ENCODE assay signal across 8 cellular contexts in genomic region chrX:19904778-19905367, GRCh38. TPM values are rescaled to one million over a fixed set of nuclear protein-coding genes. Genes with fewer than 3 reads are reported as not detected.
DNase-seq lines count a peak whose midpoint lies in the region; ATAC-seq and TF ChIP-seq lines count a peak whose summit lies in the region.

No MANE protein-coding gene starts in this region.

- H3K9me3 Mint-ChIP-seq in activated CD4-positive, alpha-beta T cell treated with anti-CD3 and anti-CD28 coated beads, Interleukin-2, amount 10 ng/mL, durations not matched to agents 24 days and 14 days, result no peaks in the 10 kb centered on the region
- peaks cover 44% of the 10 kb centered on the region for H3K9me3 Mint-ChIP-seq in endodermal cell

- TF ChIP-seq CTCF in endodermal cell (conservative IDR thresholded peaks at IDR 0.05), result peak; percentile 77
- peak; percentile 49 for TF ChIP-seq CTCF in mucosa of descending colon (IDR thresholded peaks at IDR 0.05)

- no peak overlapping the region for H3K27ac ChIP-seq in endodermal cell (ENCODE audit: low read depth, low read length)

- 61% methylated on average over 5 of the region's 5 CpGs; no CpG with 5 or more reads in 1 of the 2 experiments for WGBS in endodermal cell (ENCODE audit: insufficient coverage in 1 of 2, insufficient read length in 1 of 2), 2 experiments

- peak; percentile 70 for DNase-seq in activated CD4-positive, alpha-beta T cell treated with anti-CD3 and anti-CD28 coated beads, Interleukin-2, amount 10 ng/mL, durations not matched to agents 24 days and 14 days
- no peak for DNase-seq in activated CD4-positive, alpha-beta T cell treated with anti-CD3 and anti-CD28 coated beads for 1 hour
- DNase-seq in M059J (ENCODE audit: low read depth) (peak; percentile 52), SK-MEL-5 (ENCODE audit: low read depth, low spot score) (peak; percentile 67), endodermal cell (no peak), mucosa of descending colon (peak in 1 of 3 donors; percentile 26), T1000 (lab: John Stamatoyannopoulos, UW) (no peak)

- no peaks in the 10 kb centered on the region for H3K4me1 ChIP-seq in endodermal cell (ENCODE audit: control insufficient read depth, insufficient read depth, low read length)
- no peaks in the 10 kb centered on the region for H3K4me1 ChIP-seq in mucosa of descending colon (ENCODE audit: low read depth)

- intact Hi-C loops in activated CD4-positive, alpha-beta T cell treated with anti-CD3 and anti-CD28 coated beads, Interleukin-2, amount 10 ng/mL, durations not matched to agents 24 days and 14 days (cut with micrococcal nuclease), result loop anchor here (1.0 to 10.0 kb wide), 3 partner anchors 86 to 220 kb away; partner anchors contain the start of gene BCLAF3
- intact Hi-C loops in mucosa of descending colon (cut with DNase I, micrococcal nuclease), result loop anchor here (5.0 to 10.0 kb wide), 2 partner anchors 87 to 360 kb away; partner anchors contain the start of gene BCLAF3 (in 1 of the 2)

- H3K4me3 ChIP-seq in endodermal cell (ENCODE audit: low read length), result no peak overlapping the region
- H3K4me3 ChIP-seq in mucosa of descending colon, result no peak overlapping the region

- H3K27ac Mint-ChIP-seq in activated CD4-positive, alpha-beta T cell treated with anti-CD3 and anti-CD28 coated beads, Interleukin-2, amount 10 ng/mL, durations not matched to agents 24 days and 14 days, result no peak overlapping the region
- no peak overlapping the region for H3K27ac Mint-ChIP-seq in endodermal cell

- H3K4me1 Mint-ChIP-seq in activated CD4-positive, alpha-beta T cell treated with anti-CD3 and anti-CD28 coated beads, Interleukin-2, amount 10 ng/mL, durations not matched to agents 24 days and 14 days, result peaks cover 14% of the 10 kb centered on the region
- no peaks in the 10 kb centered on the region for H3K4me1 Mint-ChIP-seq in endodermal cell

- no peak overlapping the region for H3K4me3 Mint-ChIP-seq in activated CD4-positive, alpha-beta T cell treated with anti-CD3 and anti-CD28 coated beads, Interleukin-2, amount 10 ng/mL, durations not matched to agents 24 days and 14 days
- H3K4me3 Mint-ChIP-seq in endodermal cell, result no peak overlapping the region

- H3K36me3 ChIP-seq in endodermal cell (ENCODE audit: control insufficient read depth, insufficient read depth, low read length) (no peaks in the 10 kb centered on the region), mucosa of descending colon (ENCODE audit: low read depth) (no peaks in the 10 kb centered on the region)

- in situ Hi-C loops in SK-MEL-5 (cut with HindIII; ENCODE audit: low pct_unique_long_range_greater_than_20kb, low sequenced_read_pairs), result no loop called here

- peak; percentile 75 for ATAC-seq in GM21360 (IDR thresholded peaks at IDR 0.05; ENCODE audit: unreplicated experiment)
- peak; percentile 78 for ATAC-seq in mucosa of descending colon

- H3K36me3 Mint-ChIP-seq in activated CD4-positive, alpha-beta T cell treated with anti-CD3 and anti-CD28 coated beads, Interleukin-2, amount 10 ng/mL, durations not matched to agents 24 days and 14 days (ENCODE audit: low read depth), result no peaks in the 10 kb centered on the region
- no peaks in the 10 kb centered on the region for H3K36me3 Mint-ChIP-seq in endodermal cell (ENCODE audit: low read depth)

- H3K9ac ChIP-seq in endodermal cell (ENCODE audit: extremely low read depth, low read length, poor library complexity, severe bottlenecking), result no peak overlapping the region

- H3K27me3 ChIP-seq in endodermal cell (ENCODE audit: control insufficient read depth, insufficient read depth, low read length, poor library complexity, severe bottlenecking), result no peaks in the 10 kb centered on the region

- no peaks in the 10 kb centered on the region for H3K27me3 Mint-ChIP-seq in activated CD4-positive, alpha-beta T cell treated with anti-CD3 and anti-CD28 coated beads, Interleukin-2, amount 10 ng/mL, durations not matched to agents 24 days and 14 days
- no peaks in the 10 kb centered on the region for H3K27me3 Mint-ChIP-seq in endodermal cell (ENCODE audit: insufficient read depth)

- H3K9me3 ChIP-seq in endodermal cell (ENCODE audit: control insufficient read depth, low read length) (no peaks in the 10 kb centered on the region), mucosa of descending colon (no peaks in the 10 kb centered on the region)

RNA-seq across cellular contexts. Expression of gene SH3KBP1, which starts 17.5 kb away (rescaled TPM):
- 58.4 and 60.6 TPM in 2 replicates for total RNA-seq in activated CD4-positive, alpha-beta T cell treated with anti-CD3 and anti-CD28 coated beads, Interleukin-2, amount 10 ng/mL, durations not matched to agents 24 days and 14 days
- 35.7 and 42.7 TPM in 2 replicates for total RNA-seq in M059J (2014; rRNA removed; shearing (Covaris generic))
- 31.3 and 37.1 TPM in 2 replicates for total RNA-seq in SK-MEL-5 (2014; rRNA removed; shearing (Covaris generic))
- 62.2 and 71.5 TPM in 2 replicates for polyA plus RNA-seq in SK-MEL-5 (2015; cell fraction: cytosol; rRNA removed)
- 25.0 and 26.7 TPM in 2 replicates for polyA plus RNA-seq in SK-MEL-5 (2015; cell fraction: nucleus; rRNA removed)
- total RNA-seq in endodermal cell (10 to 100 TPM; 14.5 to 20.3 TPM), mucosa of descending colon (10 to 100 TPM; 31.5 to 97.2 (median 47.3) TPM)
- 11.7 TPM for polyA plus RNA-seq in endodermal cell (2013, experiment 1 of 2)
- 11.3 TPM for polyA plus RNA-seq in endodermal cell (2013, experiment 2 of 2)

Comparison
In these comparisons a context has a peak if more than half of its experiments do, and no peak if none do; other contexts are left out.
1. DNase-seq: peak in activated CD4-positive, alpha-beta T cell treated with anti-CD3 and anti-CD28 coated beads, Interleukin-2, amount 10 ng/mL, durations not matched to agents 24 days and 14 days (single experiment), M059J (single experiment) and SK-MEL-5 (single experiment); none in activated CD4-positive, alpha-beta T cell treated with anti-CD3 and anti-CD28 coated beads for 1 hour (single experiment), endodermal cell (single experiment) and T1000 (single experiment).